14 cellular contexts compared by ENCODE assay signal in genomic region chr19:10206226-10206873, GRCh38. TPM values are rescaled to one million over a fixed set of nuclear protein-coding genes. Genes with fewer than 3 reads are reported as not detected.
DNase-seq lines count a peak whose midpoint lies in the region; ATAC-seq and TF ChIP-seq lines count a peak whose summit lies in the region.
"Had no signal": no experiment of that assay in that cellular context is flagged by ENCODE, and none has a peak within 500 bp of the region (broad histone marks: within the 10 kb centered on the region; RNA-seq: fewer than 3 reads in every experiment).

No MANE protein-coding gene starts in this region.

- H3K4me3 ChIP-seq in SJSA1 = no peak overlapping the region
- H3K4me3 ChIP-seq in fibroblast of lung (replicated peaks in 1 of 4; ENCODE audit: control extremely low read depth in 1 of 4, insufficient read depth in 1 of 4, low read depth in 3 of 4, low read length in 4 of 4) = no peak overlapping the region
- H3K4me3 ChIP-seq in upper lobe of right lung = no peak overlapping the region

- H3K36me3 ChIP-seq in SJSA1 = no peaks in the 10 kb centered on the region
- no peaks in the 10 kb centered on the region for H3K36me3 ChIP-seq in fibroblast of lung (ENCODE audit: control insufficient read depth, insufficient read depth, low read length)
- H3K36me3 ChIP-seq in upper lobe of right lung = no peaks in the 10 kb centered on the region

- H3K27ac Mint-ChIP-seq in activated naive CD8-positive, alpha-beta T cell treated with anti-CD3 and anti-CD28 coated beads, Interleukin-2, amount 50 U/mL, for 24 hours = no peak overlapping the region
- H3K27ac Mint-ChIP-seq in activated naive CD8-positive, alpha-beta T cell treated with anti-CD3 and anti-CD28 coated beads for 36 hours = no peak overlapping the region

- TF ChIP-seq CTCF in fibroblast of lung (conservative IDR thresholded peaks at IDR 0.05 in 1 of 2, IDR thresholded peaks at IDR 0.05 in 1 of 2; ENCODE audit: low read depth in 1 of 2, low read length in 2 of 2) (no peak), upper lobe of right lung (IDR thresholded peaks at IDR 0.05) (no peak)

- no peak overlapping the region for H3K9ac ChIP-seq in fibroblast of lung (ENCODE audit: insufficient read depth, low read length)

- H3K79me2 ChIP-seq in fibroblast of lung (ENCODE audit: control insufficient read depth, insufficient read depth, low read length) = no peaks in the 10 kb centered on the region

- no peak overlapping the region for H3K4me3 Mint-ChIP-seq in activated naive CD8-positive, alpha-beta T cell treated with anti-CD3 and anti-CD28 coated beads, Interleukin-2, amount 50 U/mL, for 24 hours
- no peak overlapping the region for H3K4me3 Mint-ChIP-seq in activated naive CD8-positive, alpha-beta T cell treated with anti-CD3 and anti-CD28 coated beads for 36 hours

- H2AFZ ChIP-seq in fibroblast of lung (ENCODE audit: low read length) = no peak overlapping the region

- H3K4me1 ChIP-seq in SJSA1 (replicated peaks) (peaks cover 15% of the 10 kb centered on the region), fibroblast of lung (ENCODE audit: control insufficient read depth, extremely low read depth, insufficient read depth, low read length) (no peaks in the 10 kb centered on the region), upper lobe of right lung (no peaks in the 10 kb centered on the region)

- no peak for DNase-seq in activated naive CD8-positive, alpha-beta T cell treated with anti-CD3 and anti-CD28 coated beads, Interleukin-2, amount 50 U/mL, for 24 hours
- DNase-seq in activated naive CD8-positive, alpha-beta T cell treated with anti-CD3 and anti-CD28 coated beads for 36 hours = no peak
- DNase-seq in SJSA1 (ENCODE audit: low read depth in 1 of 2, low spot score in 2 of 2) (peak; percentile 31 to 66), fibroblast of lung (ENCODE audit: low read depth in 2 of 2) (peak; percentile 47 to 88), upper lobe of right lung (peak; percentile 78), NCI-H2107 treated with DMSO at 0.1 percent for 48 hours (lab: John Stamatoyannopoulos, UW; ENCODE audit: unreplicated experiment) (no peak), left ventricle myocardium superior (no peak), GF-D8 (lab: John Stamatoyannopoulos, UW) (no peak)
- DNase-seq: activated CD4-positive, CD25-positive, alpha-beta regulatory T cell; aorta; DMS 273 treated with DMSO at 0.1 percent for 48 hours; NCI-H510A treated with DMSO at 0.1 percent for 48 hours had no signal

- H3K9me3 Mint-ChIP-seq in activated naive CD8-positive, alpha-beta T cell treated with anti-CD3 and anti-CD28 coated beads, Interleukin-2, amount 50 U/mL, for 24 hours = no peaks in the 10 kb centered on the region
- peaks cover 7% of the 10 kb centered on the region for H3K9me3 Mint-ChIP-seq in activated naive CD8-positive, alpha-beta T cell treated with anti-CD3 and anti-CD28 coated beads for 36 hours

- peak; percentile 33 for ATAC-seq in activated naive CD8-positive, alpha-beta T cell treated with anti-CD3 and anti-CD28 coated beads, Interleukin-2, amount 50 U/mL, for 24 hours
- ATAC-seq in upper lobe of right lung (peak; percentile 95), left ventricle myocardium superior (no peak)
- ATAC-seq: sciatic nerve had no signal

- H3K27me3 ChIP-seq in SJSA1 (replicated peaks) (no peaks in the 10 kb centered on the region), fibroblast of lung (ENCODE audit: control insufficient read depth, insufficient read depth, low read length) (no peaks in the 10 kb centered on the region), upper lobe of right lung (no peaks in the 10 kb centered on the region)

- intact Hi-C loops in upper lobe of right lung (cut with DNase I) (no loop called here), left ventricle myocardium superior (cut with micrococcal nuclease) (no loop called here)

- H3K4me1 Mint-ChIP-seq in activated naive CD8-positive, alpha-beta T cell treated with anti-CD3 and anti-CD28 coated beads, Interleukin-2, amount 50 U/mL, for 24 hours = no peaks in the 10 kb centered on the region
- H3K4me1 Mint-ChIP-seq in activated naive CD8-positive, alpha-beta T cell treated with anti-CD3 and anti-CD28 coated beads for 36 hours = no peaks in the 10 kb centered on the region

- H4K20me1 ChIP-seq in fibroblast of lung (ENCODE audit: control insufficient read depth, extremely low read depth, insufficient read depth, low read length) = no peaks in the 10 kb centered on the region

- H3K9me3 ChIP-seq in SJSA1 (replicated peaks) (no peaks in the 10 kb centered on the region; the same call in 1 of the 2 replicates), fibroblast of lung (ENCODE audit: control insufficient read depth, insufficient read depth, low read depth, low read length) (no peaks in the 10 kb centered on the region), upper lobe of right lung (no peaks in the 10 kb centered on the region)

- no peaks in the 10 kb centered on the region for H3K36me3 Mint-ChIP-seq in activated naive CD8-positive, alpha-beta T cell treated with anti-CD3 and anti-CD28 coated beads, Interleukin-2, amount 50 U/mL, for 24 hours (ENCODE audit: low read depth)
- no peaks in the 10 kb centered on the region for H3K36me3 Mint-ChIP-seq in activated naive CD8-positive, alpha-beta T cell treated with anti-CD3 and anti-CD28 coated beads for 36 hours

- no peak overlapping the region for H3K4me2 ChIP-seq in fibroblast of lung (ENCODE audit: extremely low read depth, insufficient read depth, low read length)

- H3K27me3 Mint-ChIP-seq in activated naive CD8-positive, alpha-beta T cell treated with anti-CD3 and anti-CD28 coated beads, Interleukin-2, amount 50 U/mL, for 24 hours = peaks cover 1% of the 10 kb centered on the region
- no peaks in the 10 kb centered on the region for H3K27me3 Mint-ChIP-seq in activated naive CD8-positive, alpha-beta T cell treated with anti-CD3 and anti-CD28 coated beads for 36 hours

- no peak overlapping the region for H3K27ac ChIP-seq in SJSA1
- H3K27ac ChIP-seq in fibroblast of lung (ENCODE audit: insufficient read depth, low read length) = no peak overlapping the region
- H3K27ac ChIP-seq in upper lobe of right lung = peak overlapping the region; percentile 36
- H3K27ac ChIP-seq: 22Rv1 had no signal

RNA-seq across cellular contexts. Expression of gene DNMT1, which starts 11.6 kb away (rescaled TPM):
- total RNA-seq in activated naive CD8-positive, alpha-beta T cell treated with anti-CD3 and anti-CD28 coated beads for 36 hours = 100 to 1,000 TPM; 337 to 352 TPM
- total RNA-seq in SJSA1 (2014; rRNA removed; shearing (Covaris generic)) = 120 and 170 TPM in 2 replicates
- total RNA-seq in fibroblast of lung (22.6 and 33.7 TPM in 2 replicates), upper lobe of right lung (72.1 TPM), left ventricle myocardium superior (25.1 TPM)
- 36.7 and 88.4 TPM in 2 replicates for polyA plus RNA-seq in fibroblast of lung
- polyA plus RNA-seq in fibroblast of lung (2012) = 58.7 and 115 TPM in 2 replicates
- 86.4 and 194 TPM in 2 replicates for polyA minus RNA-seq in fibroblast of lung (ENCODE audit: low replicate concordance)

RNA-seq across cellular contexts. Expression of gene S1PR2, which starts 24.8 kb away (rescaled TPM):
- 1 to 10 TPM; 7.7 to 7.9 TPM for total RNA-seq in activated naive CD8-positive, alpha-beta T cell treated with anti-CD3 and anti-CD28 coated beads for 36 hours
- total RNA-seq in SJSA1 (2014; rRNA removed; shearing (Covaris generic)) = 4.9 and 7.0 TPM in 2 replicates
- total RNA-seq in fibroblast of lung (25.9 and 39.3 TPM in 2 replicates), upper lobe of right lung (21.7 TPM), left ventricle myocardium superior (5.3 TPM)
- polyA plus RNA-seq in fibroblast of lung = 29.6 and 30.4 TPM in 2 replicates
- 22.5 and 27.3 TPM in 2 replicates for polyA plus RNA-seq in fibroblast of lung (2012)
- polyA minus RNA-seq in fibroblast of lung (ENCODE audit: low replicate concordance) = 115 and 131 TPM in 2 replicates

RNA-seq across cellular contexts. Expression of gene MRPL4, which starts 45.7 kb away (rescaled TPM):
- 100 to 1,000 TPM; 179 to 182 TPM for total RNA-seq in activated naive CD8-positive, alpha-beta T cell treated with anti-CD3 and anti-CD28 coated beads for 36 hours
- 86.3 and 87.4 TPM in 2 replicates for total RNA-seq in SJSA1 (2014; rRNA removed; shearing (Covaris generic))
- total RNA-seq in fibroblast of lung = 16.7 and 17.2 TPM in 2 replicates
- polyA plus RNA-seq in fibroblast of lung = 25.7 and 40.4 TPM in 2 replicates
- 43.0 and 81.5 TPM in 2 replicates for polyA plus RNA-seq in fibroblast of lung (2012)
- 56.0 and 70.5 TPM in 2 replicates for polyA minus RNA-seq in fibroblast of lung (ENCODE audit: low replicate concordance)
- 41.5 TPM for total RNA-seq in upper lobe of right lung
- total RNA-seq in left ventricle myocardium superior = 71.2 TPM

Comparison
In these comparisons a context has a peak if more than half of its experiments do, and no peak if none do; other contexts are left out.
1. DNase-seq: peak in SJSA1 (2 of 2), fibroblast of lung (2 of 2) and upper lobe of right lung (single experiment); none in activated naive CD8-positive, alpha-beta T cell treated with anti-CD3 and anti-CD28 coated beads, Interleukin-2, amount 50 U/mL, for 24 hours (single experiment), activated naive CD8-positive, alpha-beta T cell treated with anti-CD3 and anti-CD28 coated beads for 36 hours (single experiment), NCI-H2107 treated with DMSO at 0.1 percent for 48 hours (single experiment), left ventricle myocardium superior (single experiment) and GF-D8 (single experiment).